8 cellular contexts compared by ENCODE assay signal in genomic region chr10:122298598-122299301, GRCh38. TPM values are rescaled to one million over a fixed set of nuclear protein-coding genes. Genes with fewer than 3 reads are reported as not detected.
DNase-seq lines count a peak whose midpoint lies in the region; ATAC-seq, FAIRE-seq and TF ChIP-seq lines count a peak whose summit lies in the region.

No MANE protein-coding gene starts in this region.

- no peaks in the 10 kb centered on the region for H3K36me3 Mint-ChIP-seq in brain

- peak; percentile 81 for DNase-seq in EH (ENCODE audit: low read depth)
- peak; percentile 32 for DNase-seq in NCI-H1694 treated with DMSO at 0.1 percent for 48 hours (lab: John Stamatoyannopoulos, UW)
- peak; percentile 77 for DNase-seq in UCSD-AML1 (lab: John Stamatoyannopoulos, UW; ENCODE audit: unreplicated experiment)
- peak; percentile 88 for DNase-seq in iPS-NIHi11 (ENCODE audit: low spot score)
- DNase-seq in small intestine = peak; percentile 80

- H3K27ac ChIP-seq in small intestine (ENCODE audit: low read depth in 1 of 2, low read length in 1 of 2) = no peak overlapping the region

- H3K27ac Mint-ChIP-seq in brain = peak overlapping the region in 4 of 5 experiments; percentile 16 to 81 (median 68)

- no peaks in the 10 kb centered on the region for H3K4me1 ChIP-seq in small intestine (ENCODE audit: control insufficient read depth in 2 of 2, insufficient read depth in 1 of 2, low read depth in 1 of 2, low read length in 1 of 2)

- peak overlapping the region in 4 of 5 experiments; percentile 18 to 64 (median 60) for H3K4me3 Mint-ChIP-seq in brain

- WGBS in small intestine, 3 donors = 21 to 28% (median 25%) methylated on average over 15 of the region's 15 CpGs

- H3K27me3 ChIP-seq in small intestine (ENCODE audit: control insufficient read depth in 2 of 2, insufficient read depth in 2 of 2, low read length in 2 of 2) = no peaks in the 10 kb centered on the region

- no peak overlapping the region for H3K4me3 ChIP-seq in small intestine (ENCODE audit: low read depth in 1 of 2, low read length in 2 of 2)

- H3K27me3 Mint-ChIP-seq in brain = peaks cover 27% of the 10 kb centered on the region

- peaks cover 0 to 8% (median 0%) of the 10 kb centered on the region in 5 experiments for H3K9me3 Mint-ChIP-seq in brain

- no peaks in the 10 kb centered on the region for H3K4me1 Mint-ChIP-seq in brain

- no peak for FAIRE-seq in small intestine (lab: Jason Lieb, UNC)

- ATAC-seq in HG02623 (IDR thresholded peaks at IDR 0.05; ENCODE audit: unreplicated experiment) (peak; percentile 74), HG03378 (IDR thresholded peaks at IDR 0.05; ENCODE audit: unreplicated experiment) (no peak)

- peak; percentile 98 to 99 for TF ChIP-seq CTCF in brain (conservative IDR thresholded peaks at IDR 0.05)

- H3K9me3 ChIP-seq in small intestine (ENCODE audit: control insufficient read depth, low read depth) = no peaks in the 10 kb centered on the region

- H3K36me3 ChIP-seq in small intestine (ENCODE audit: control insufficient read depth in 2 of 2, insufficient read depth in 2 of 2, low read length in 2 of 2) = no peaks in the 10 kb centered on the region

RNA-seq across cellular contexts. Expression of gene BTBD16, which starts 27.7 kb away (rescaled TPM):
- polyA plus RNA-seq in brain (ENCODE audit: insufficient read depth, low read depth, low replicate concordance) (0.97 TPM), small intestine (under 1 TPM in 1 of 3 donors, not detected in 2; 0.18 TPM)

Comparison
In these comparisons a context has a peak if more than half of its experiments do, and no peak if none do; other contexts are left out.
1. DNase-seq: peak in every context shown above with its lines; median percentile 88 in iPS-NIHi11; 81 in EH; 80 in small intestine; 77 in UCSD-AML1; 32 in NCI-H1694 treated with DMSO at 0.1 percent for 48 hours.